ENCODE assay signal across 1 cellular context in genomic region chr4:102139132-102139573, GRCh38.
TF ChIP-seq lines count a peak whose summit lies in the region.

No MANE protein-coding gene starts in this region.

TF ChIP-seq in SK-N-SH, 30 proteins besides CTCF, POLR2A, EP300 and RAD21 (continued from another document):
- TF ChIP-seq, protein P1, sequence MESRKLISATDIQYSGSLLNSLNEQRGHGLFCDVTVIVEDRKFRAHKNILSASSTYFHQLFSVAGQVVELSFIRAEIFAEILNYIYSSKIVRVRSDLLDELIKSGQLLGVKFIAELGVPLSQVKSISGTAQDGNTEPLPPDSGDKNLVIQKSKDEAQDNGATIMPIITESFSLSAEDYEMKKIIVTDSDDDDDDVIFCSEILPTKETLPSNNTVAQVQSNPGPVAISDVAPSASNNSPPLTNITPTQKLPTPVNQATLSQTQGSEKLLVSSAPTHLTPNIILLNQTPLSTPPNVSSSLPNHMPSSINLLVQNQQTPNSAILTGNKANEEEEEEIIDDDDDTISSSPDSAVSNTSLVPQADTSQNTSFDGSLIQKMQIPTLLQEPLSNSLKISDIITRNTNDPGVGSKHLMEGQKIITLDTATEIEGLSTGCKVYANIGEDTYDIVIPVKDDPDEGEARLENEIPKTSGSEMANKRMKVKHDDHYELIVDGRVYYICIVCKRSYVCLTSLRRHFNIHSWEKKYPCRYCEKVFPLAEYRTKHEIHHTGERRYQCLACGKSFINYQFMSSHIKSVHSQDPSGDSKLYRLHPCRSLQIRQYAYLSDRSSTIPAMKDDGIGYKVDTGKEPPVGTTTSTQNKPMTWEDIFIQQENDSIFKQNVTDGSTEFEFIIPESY (IDR thresholded peaks at IDR 0.05; ENCODE audit: borderline replicate concordance, low read depth): 0 out of 2 replicates have a peak, but pooled peaks have one; percentile 37
- TF ChIP-seq RXRA (IDR thresholded peaks at IDR 0.05; ENCODE audit: borderline replicate concordance, low read depth) (peak; percentile 77; the same call in 1 of the 2 replicates), FOSL2 (IDR thresholded peaks at IDR 0.05; ENCODE audit: borderline replicate concordance, low read depth) (peak; percentile 58; the same call in 1 of the 2 replicates), NRF1 (IDR thresholded peaks at IDR 0.05; ENCODE audit: low read depth, low read length) (no peak), TCF12 (IDR thresholded peaks at IDR 0.05) (peak; percentile 94)
- TF ChIP-seq, protein P2, sequence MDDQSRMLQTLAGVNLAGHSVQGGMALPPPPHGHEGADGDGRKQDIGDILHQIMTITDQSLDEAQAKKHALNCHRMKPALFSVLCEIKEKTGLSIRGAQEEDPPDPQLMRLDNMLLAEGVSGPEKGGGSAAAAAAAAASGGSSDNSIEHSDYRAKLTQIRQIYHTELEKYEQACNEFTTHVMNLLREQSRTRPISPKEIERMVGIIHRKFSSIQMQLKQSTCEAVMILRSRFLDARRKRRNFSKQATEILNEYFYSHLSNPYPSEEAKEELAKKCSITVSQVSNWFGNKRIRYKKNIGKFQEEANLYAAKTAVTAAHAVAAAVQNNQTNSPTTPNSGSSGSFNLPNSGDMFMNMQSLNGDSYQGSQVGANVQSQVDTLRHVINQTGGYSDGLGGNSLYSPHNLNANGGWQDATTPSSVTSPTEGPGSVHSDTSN (IDR thresholded peaks at IDR 0.05): peak; percentile 93
